8 cellular contexts compared by ENCODE assay signal in genomic region chrX:119488749-119489148, GRCh38. TPM values are rescaled to one million over a fixed set of nuclear protein-coding genes. Genes with fewer than 3 reads are reported as not detected.
DNase-seq lines count a peak whose midpoint lies in the region; ATAC-seq and TF ChIP-seq lines count a peak whose summit lies in the region.

No MANE protein-coding gene starts in this region.

- DNase-seq in NCI-H1436 (lab: John Stamatoyannopoulos, UW) (peak; percentile 43), NCI-H1436 treated with DMSO at 0.1 percent for 48 hours (lab: John Stamatoyannopoulos, UW) (no peak), mucosa of gallbladder (ENCODE audit: low spot score) (peak; percentile 49), SKM-1 treated with dmso at 0.1 percent for 144 hours (lab: John Stamatoyannopoulos, UW; ENCODE audit: unreplicated experiment) (no peak)
- DNase-seq in effector memory CD8-positive, alpha-beta T cell: peak; percentile 12 to 20 (median 16)

- H3K9ac ChIP-seq in KMS-11: no peak overlapping the region
- no peak overlapping the region for H3K9ac ChIP-seq in SU-DHL-6 (ENCODE audit: low read length)

- no peaks in the 10 kb centered on the region for H3K36me3 ChIP-seq in KMS-11 (ENCODE audit: insufficient read depth)
- no peaks in the 10 kb centered on the region for H3K36me3 ChIP-seq in SU-DHL-6 (ENCODE audit: low read length)

- H2AFZ ChIP-seq in KMS-11 (ENCODE audit: low read depth) (peak overlapping the region; percentile 22; the same call in 1 of the 2 replicates), SU-DHL-6 (ENCODE audit: low read depth, low read length, severe bottlenecking) (no peak overlapping the region)

- H3K4me3 Mint-ChIP-seq in effector memory CD8-positive, alpha-beta T cell: no peak overlapping the region

- no peaks in the 10 kb centered on the region for H3K27me3 Mint-ChIP-seq in effector memory CD8-positive, alpha-beta T cell

- no peaks in the 10 kb centered on the region for H3K36me3 Mint-ChIP-seq in effector memory CD8-positive, alpha-beta T cell (ENCODE audit: insufficient read depth)

- H3K4me3 ChIP-seq in KMS-11 (IDR thresholded peaks at IDR 0.05; ENCODE audit: insufficient read depth, low read depth, low read length): no peak overlapping the region
- no peak overlapping the region for H3K4me3 ChIP-seq in SU-DHL-6 (ENCODE audit: insufficient read depth, low read length, poor library complexity, severe bottlenecking)

- H3K79me2 ChIP-seq in KMS-11 (ENCODE audit: insufficient read depth, low read depth): no peaks in the 10 kb centered on the region
- no peaks in the 10 kb centered on the region for H3K79me2 ChIP-seq in SU-DHL-6 (ENCODE audit: insufficient read depth, low read length)

- H3K4me2 ChIP-seq in KMS-11 (no peak overlapping the region; the same call in 1 of the 2 replicates), SU-DHL-6 (ENCODE audit: low read depth, low read length, poor library complexity, severe bottlenecking) (no peak overlapping the region)

- peak; percentile 33 for ATAC-seq in effector memory CD8-positive, alpha-beta T cell (replicated peaks)
- ATAC-seq in HG03571 (IDR thresholded peaks at IDR 0.05; ENCODE audit: unreplicated experiment): no peak

- H3F3A ChIP-seq in SU-DHL-6 (ENCODE audit: insufficient read depth): no peaks in the 10 kb centered on the region

- H3K9me2 ChIP-seq in SU-DHL-6 (replicated peaks; ENCODE audit: insufficient read depth, low read length): no peaks in the 10 kb centered on the region

- TF ChIP-seq CTCF in KMS-11 (conservative IDR thresholded peaks at IDR 0.05; ENCODE audit: low read depth, low read length): peak; percentile 76
- TF ChIP-seq CTCF in SU-DHL-6 (IDR thresholded peaks at IDR 0.05; ENCODE audit: insufficient read depth, low read length, poor library complexity, severe bottlenecking): peak; percentile 50

- no peaks in the 10 kb centered on the region for H3K9me3 ChIP-seq in SU-DHL-6 (ENCODE audit: insufficient read depth, low read length)

- no peaks in the 10 kb centered on the region for H3K4me1 ChIP-seq in KMS-11 (ENCODE audit: low read depth, poor library complexity, severe bottlenecking)

- no peak overlapping the region for H3K27ac ChIP-seq in KMS-11
- no peak overlapping the region for H3K27ac ChIP-seq in SU-DHL-6 (ENCODE audit: low read depth, low read length)

- no peaks in the 10 kb centered on the region for H3K9me3 Mint-ChIP-seq in effector memory CD8-positive, alpha-beta T cell

- no peaks in the 10 kb centered on the region for H4K20me1 ChIP-seq in KMS-11 (ENCODE audit: insufficient read depth)
- H4K20me1 ChIP-seq in SU-DHL-6 (ENCODE audit: low read depth, low read length): no peaks in the 10 kb centered on the region

- no peaks in the 10 kb centered on the region for H3K27me3 ChIP-seq in KMS-11 (ENCODE audit: insufficient read depth, low read depth)
- no peaks in the 10 kb centered on the region for H3K27me3 ChIP-seq in SU-DHL-6 (ENCODE audit: low read length)

- H3K27ac Mint-ChIP-seq in effector memory CD8-positive, alpha-beta T cell: no peak overlapping the region

- no peaks in the 10 kb centered on the region for H3K4me1 Mint-ChIP-seq in effector memory CD8-positive, alpha-beta T cell (ENCODE audit: low read depth in 2 of 2)

RNA-seq across cellular contexts. Expression of gene SLC25A5, which starts 20.5 kb away (rescaled TPM):
- 257 TPM for total RNA-seq in mucosa of gallbladder

Comparison
In these comparisons a context has a peak if more than half of its experiments do, and no peak if none do; other contexts are left out.
1. DNase-seq: peak in NCI-H1436 (single experiment), effector memory CD8-positive, alpha-beta T cell (3 of 3) and mucosa of gallbladder (single experiment); none in NCI-H1436 treated with DMSO at 0.1 percent for 48 hours (single experiment) and SKM-1 treated with dmso at 0.1 percent for 144 hours (single experiment).